1 cellular context compared by ENCODE assay signal in genomic region chr19:40716655-40717324, GRCh38.
TF ChIP-seq lines count a peak whose summit lies in the region.

TSS of gene COQ8B (minus strand) at chr19:40716886. CDS start at chr19:40714632, 2,254 bp downstream.
TSS of gene ITPKC (plus strand) at chr19:40717112. CDS start at chr19:40717136, 24 bp downstream.

TF ChIP-seq in H1, 55 proteins besides CTCF, POLR2A, EP300 and RAD21:
- no peak for TF ChIP-seq RXRA (IDR thresholded peaks at IDR 0.05; ENCODE audit: insufficient read depth, low read depth, low read length)
- no peak for TF ChIP-seq ZNF274 (IDR thresholded peaks at IDR 0.05; ENCODE audit: borderline replicate concordance, extremely low read depth, low read length)
- TF ChIP-seq, protein P1, sequence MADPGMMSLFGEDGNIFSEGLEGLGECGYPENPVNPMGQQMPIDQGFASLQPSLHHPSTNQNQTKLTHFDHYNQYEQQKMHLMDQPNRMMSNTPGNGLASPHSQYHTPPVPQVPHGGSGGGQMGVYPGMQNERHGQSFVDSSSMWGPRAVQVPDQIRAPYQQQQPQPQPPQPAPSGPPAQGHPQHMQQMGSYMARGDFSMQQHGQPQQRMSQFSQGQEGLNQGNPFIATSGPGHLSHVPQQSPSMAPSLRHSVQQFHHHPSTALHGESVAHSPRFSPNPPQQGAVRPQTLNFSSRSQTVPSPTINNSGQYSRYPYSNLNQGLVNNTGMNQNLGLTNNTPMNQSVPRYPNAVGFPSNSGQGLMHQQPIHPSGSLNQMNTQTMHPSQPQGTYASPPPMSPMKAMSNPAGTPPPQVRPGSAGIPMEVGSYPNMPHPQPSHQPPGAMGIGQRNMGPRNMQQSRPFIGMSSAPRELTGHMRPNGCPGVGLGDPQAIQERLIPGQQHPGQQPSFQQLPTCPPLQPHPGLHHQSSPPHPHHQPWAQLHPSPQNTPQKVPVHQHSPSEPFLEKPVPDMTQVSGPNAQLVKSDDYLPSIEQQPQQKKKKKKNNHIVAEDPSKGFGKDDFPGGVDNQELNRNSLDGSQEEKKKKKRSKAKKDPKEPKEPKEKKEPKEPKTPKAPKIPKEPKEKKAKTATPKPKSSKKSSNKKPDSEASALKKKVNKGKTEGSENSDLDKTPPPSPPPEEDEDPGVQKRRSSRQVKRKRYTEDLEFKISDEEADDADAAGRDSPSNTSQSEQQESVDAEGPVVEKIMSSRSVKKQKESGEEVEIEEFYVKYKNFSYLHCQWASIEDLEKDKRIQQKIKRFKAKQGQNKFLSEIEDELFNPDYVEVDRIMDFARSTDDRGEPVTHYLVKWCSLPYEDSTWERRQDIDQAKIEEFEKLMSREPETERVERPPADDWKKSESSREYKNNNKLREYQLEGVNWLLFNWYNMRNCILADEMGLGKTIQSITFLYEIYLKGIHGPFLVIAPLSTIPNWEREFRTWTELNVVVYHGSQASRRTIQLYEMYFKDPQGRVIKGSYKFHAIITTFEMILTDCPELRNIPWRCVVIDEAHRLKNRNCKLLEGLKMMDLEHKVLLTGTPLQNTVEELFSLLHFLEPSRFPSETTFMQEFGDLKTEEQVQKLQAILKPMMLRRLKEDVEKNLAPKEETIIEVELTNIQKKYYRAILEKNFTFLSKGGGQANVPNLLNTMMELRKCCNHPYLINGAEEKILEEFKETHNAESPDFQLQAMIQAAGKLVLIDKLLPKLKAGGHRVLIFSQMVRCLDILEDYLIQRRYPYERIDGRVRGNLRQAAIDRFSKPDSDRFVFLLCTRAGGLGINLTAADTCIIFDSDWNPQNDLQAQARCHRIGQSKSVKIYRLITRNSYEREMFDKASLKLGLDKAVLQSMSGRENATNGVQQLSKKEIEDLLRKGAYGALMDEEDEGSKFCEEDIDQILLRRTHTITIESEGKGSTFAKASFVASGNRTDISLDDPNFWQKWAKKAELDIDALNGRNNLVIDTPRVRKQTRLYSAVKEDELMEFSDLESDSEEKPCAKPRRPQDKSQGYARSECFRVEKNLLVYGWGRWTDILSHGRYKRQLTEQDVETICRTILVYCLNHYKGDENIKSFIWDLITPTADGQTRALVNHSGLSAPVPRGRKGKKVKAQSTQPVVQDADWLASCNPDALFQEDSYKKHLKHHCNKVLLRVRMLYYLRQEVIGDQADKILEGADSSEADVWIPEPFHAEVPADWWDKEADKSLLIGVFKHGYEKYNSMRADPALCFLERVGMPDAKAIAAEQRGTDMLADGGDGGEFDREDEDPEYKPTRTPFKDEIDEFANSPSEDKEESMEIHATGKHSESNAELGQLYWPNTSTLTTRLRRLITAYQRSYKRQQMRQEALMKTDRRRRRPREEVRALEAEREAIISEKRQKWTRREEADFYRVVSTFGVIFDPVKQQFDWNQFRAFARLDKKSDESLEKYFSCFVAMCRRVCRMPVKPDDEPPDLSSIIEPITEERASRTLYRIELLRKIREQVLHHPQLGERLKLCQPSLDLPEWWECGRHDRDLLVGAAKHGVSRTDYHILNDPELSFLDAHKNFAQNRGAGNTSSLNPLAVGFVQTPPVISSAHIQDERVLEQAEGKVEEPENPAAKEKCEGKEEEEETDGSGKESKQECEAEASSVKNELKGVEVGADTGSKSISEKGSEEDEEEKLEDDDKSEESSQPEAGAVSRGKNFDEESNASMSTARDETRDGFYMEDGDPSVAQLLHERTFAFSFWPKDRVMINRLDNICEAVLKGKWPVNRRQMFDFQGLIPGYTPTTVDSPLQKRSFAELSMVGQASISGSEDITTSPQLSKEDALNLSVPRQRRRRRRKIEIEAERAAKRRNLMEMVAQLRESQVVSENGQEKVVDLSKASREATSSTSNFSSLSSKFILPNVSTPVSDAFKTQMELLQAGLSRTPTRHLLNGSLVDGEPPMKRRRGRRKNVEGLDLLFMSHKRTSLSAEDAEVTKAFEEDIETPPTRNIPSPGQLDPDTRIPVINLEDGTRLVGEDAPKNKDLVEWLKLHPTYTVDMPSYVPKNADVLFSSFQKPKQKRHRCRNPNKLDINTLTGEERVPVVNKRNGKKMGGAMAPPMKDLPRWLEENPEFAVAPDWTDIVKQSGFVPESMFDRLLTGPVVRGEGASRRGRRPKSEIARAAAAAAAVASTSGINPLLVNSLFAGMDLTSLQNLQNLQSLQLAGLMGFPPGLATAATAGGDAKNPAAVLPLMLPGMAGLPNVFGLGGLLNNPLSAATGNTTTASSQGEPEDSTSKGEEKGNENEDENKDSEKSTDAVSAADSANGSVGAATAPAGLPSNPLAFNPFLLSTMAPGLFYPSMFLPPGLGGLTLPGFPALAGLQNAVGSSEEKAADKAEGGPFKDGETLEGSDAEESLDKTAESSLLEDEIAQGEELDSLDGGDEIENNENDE (IDR thresholded peaks at IDR 0.05; ENCODE audit: insufficient replicate concordance, low read length), result no peak
- TF ChIP-seq EGR1 (IDR thresholded peaks at IDR 0.05; ENCODE audit: borderline replicate concordance, low read depth, low read length), result no peak
- no peak for TF ChIP-seq USF2 (IDR thresholded peaks at IDR 0.05; ENCODE audit: low read length)
- TF ChIP-seq, protein P2, sequence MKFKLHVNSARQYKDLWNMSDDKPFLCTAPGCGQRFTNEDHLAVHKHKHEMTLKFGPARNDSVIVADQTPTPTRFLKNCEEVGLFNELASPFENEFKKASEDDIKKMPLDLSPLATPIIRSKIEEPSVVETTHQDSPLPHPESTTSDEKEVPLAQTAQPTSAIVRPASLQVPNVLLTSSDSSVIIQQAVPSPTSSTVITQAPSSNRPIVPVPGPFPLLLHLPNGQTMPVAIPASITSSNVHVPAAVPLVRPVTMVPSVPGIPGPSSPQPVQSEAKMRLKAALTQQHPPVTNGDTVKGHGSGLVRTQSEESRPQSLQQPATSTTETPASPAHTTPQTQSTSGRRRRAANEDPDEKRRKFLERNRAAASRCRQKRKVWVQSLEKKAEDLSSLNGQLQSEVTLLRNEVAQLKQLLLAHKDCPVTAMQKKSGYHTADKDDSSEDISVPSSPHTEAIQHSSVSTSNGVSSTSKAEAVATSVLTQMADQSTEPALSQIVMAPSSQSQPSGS (IDR thresholded peaks at IDR 0.05; ENCODE audit: low read length), result 0 out of 2 replicates have a peak, but pooled peaks have one; percentile 16
- no peak for TF ChIP-seq RFX5 (IDR thresholded peaks at IDR 0.05; ENCODE audit: borderline replicate concordance, low read depth, low read length)
- peak; percentile 24; the same call in 1 of the 2 replicates for TF ChIP-seq GABPA (IDR thresholded peaks at IDR 0.05; ENCODE audit: borderline replicate concordance, insufficient read depth, low read length)
- no peak for TF ChIP-seq CBX8 (IDR thresholded peaks at IDR 0.05; ENCODE audit: borderline replicate concordance, low read depth, low read length)
- no peak for TF ChIP-seq RNF2 (IDR thresholded peaks at IDR 0.05; ENCODE audit: borderline replicate concordance, low read depth, low read length, missing control alignments, poor library complexity, severe bottlenecking)
- no peak; the same call in 1 of the 2 replicates for TF ChIP-seq YY1 (IDR thresholded peaks at IDR 0.05; ENCODE audit: low read depth, low read length)
- TF ChIP-seq HDAC6 (IDR thresholded peaks at IDR 0.05; ENCODE audit: low read depth, low read length), result no peak
- TF ChIP-seq CBX5 (IDR thresholded peaks at IDR 0.05; ENCODE audit: low read depth, low read length), result no peak
- no peak for TF ChIP-seq SIX5 (IDR thresholded peaks at IDR 0.05; ENCODE audit: low read depth, low read length)
- TF ChIP-seq BACH1 (IDR thresholded peaks at IDR 0.05; ENCODE audit: low read length), result no peak; the same call in 1 of the 2 replicates
- no peak for TF ChIP-seq GTF2F1 (IDR thresholded peaks at IDR 0.05; ENCODE audit: borderline replicate concordance, low read depth, low read length)
- TF ChIP-seq ASH2L (IDR thresholded peaks at IDR 0.05; ENCODE audit: low read length), result peak; percentile 10
- peak; percentile 87 for TF ChIP-seq SP1 (IDR thresholded peaks at IDR 0.05; ENCODE audit: low read depth, low read length)
- TF ChIP-seq BCL11A (IDR thresholded peaks at IDR 0.05; ENCODE audit: low read depth in 2 of 2, low read length in 2 of 2), result no peak
- peak; percentile 11 to 46; a peak in 1 of 4 replicates for TF ChIP-seq SIN3A (conservative IDR thresholded peaks at IDR 0.05 in 1 of 2, IDR thresholded peaks at IDR 0.05 in 1 of 2; ENCODE audit: low read depth in 1 of 2, low read length in 2 of 2)
- TF ChIP-seq MAFK (IDR thresholded peaks at IDR 0.05; ENCODE audit: low read depth, low read length), result no peak
- no peak for TF ChIP-seq JUN (IDR thresholded peaks at IDR 0.05; ENCODE audit: low read depth, low read length)
- TF ChIP-seq TEAD4 (IDR thresholded peaks at IDR 0.05; ENCODE audit: low read depth, low read length), result peak; percentile 62; the same call in 1 of the 2 replicates
- TF ChIP-seq CHD1 (IDR thresholded peaks at IDR 0.05; ENCODE audit: low read depth, low read length), result no peak
- no peak for TF ChIP-seq SP4 (IDR thresholded peaks at IDR 0.05; ENCODE audit: low read length)
- TF ChIP-seq SRF (IDR thresholded peaks at IDR 0.05; ENCODE audit: low read depth, low read length), result no peak
- no peak for TF ChIP-seq TCF12 (IDR thresholded peaks at IDR 0.05; ENCODE audit: low read depth, low read length)
- no peak for TF ChIP-seq CEBPB (IDR thresholded peaks at IDR 0.05; ENCODE audit: low read depth, low read length)
- TF ChIP-seq CREB1 (IDR thresholded peaks at IDR 0.05), result peak; percentile 91
- peak; percentile 66 for TF ChIP-seq CHD2 (IDR thresholded peaks at IDR 0.05; ENCODE audit: low read length)
- no peak for TF ChIP-seq SP2 (IDR thresholded peaks at IDR 0.05; ENCODE audit: low read length)
- peak; percentile 18 for TF ChIP-seq TAF7 (optimal IDR thresholded peaks at IDR 0.05; ENCODE audit: borderline replicate concordance, low read depth, low read length)
- TF ChIP-seq, protein P3, sequence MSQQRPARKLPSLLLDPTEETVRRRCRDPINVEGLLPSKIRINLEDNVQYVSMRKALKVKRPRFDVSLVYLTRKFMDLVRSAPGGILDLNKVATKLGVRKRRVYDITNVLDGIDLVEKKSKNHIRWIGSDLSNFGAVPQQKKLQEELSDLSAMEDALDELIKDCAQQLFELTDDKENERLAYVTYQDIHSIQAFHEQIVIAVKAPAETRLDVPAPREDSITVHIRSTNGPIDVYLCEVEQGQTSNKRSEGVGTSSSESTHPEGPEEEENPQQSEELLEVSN (IDR thresholded peaks at IDR 0.05), result no peak
- TF ChIP-seq TAF1 (IDR thresholded peaks at IDR 0.05; ENCODE audit: low read depth, low read length), result peak; percentile 61
- TF ChIP-seq KDM1A (IDR thresholded peaks at IDR 0.05; ENCODE audit: borderline replicate concordance, low read length), result no peak
- no peak; the same call in 1 of the 2 replicates for TF ChIP-seq JUND (IDR thresholded peaks at IDR 0.05; ENCODE audit: low read length)
- TF ChIP-seq EZH2 (IDR thresholded peaks at IDR 0.05; ENCODE audit: low read depth, low read length, severe bottlenecking), result no peak
- 0 out of 2 replicates have a peak, but pooled peaks have one; percentile 5 for TF ChIP-seq MAX (IDR thresholded peaks at IDR 0.05)
- TF ChIP-seq TBP (IDR thresholded peaks at IDR 0.05; ENCODE audit: low read depth, low read length), result peak; percentile 59
- no peak for TF ChIP-seq RBBP5 (IDR thresholded peaks at IDR 0.05; ENCODE audit: borderline replicate concordance, low read depth, low read length)
- TF ChIP-seq POLR2AphosphoS5 (IDR thresholded peaks at IDR 0.05; ENCODE audit: low read depth, low read length), result peak; percentile 66; the same call in 1 of the 2 replicates
- TF ChIP-seq NRF1 (IDR thresholded peaks at IDR 0.05; ENCODE audit: low read depth, low read length), result no peak
- no peak for TF ChIP-seq FOSL1 (IDR thresholded peaks at IDR 0.05; ENCODE audit: insufficient read depth, low read depth, low read length)
- no peak for TF ChIP-seq KDM4A (IDR thresholded peaks at IDR 0.05; ENCODE audit: low read depth, low read length, severe bottlenecking)
- TF ChIP-seq ATF3 (IDR thresholded peaks at IDR 0.05; ENCODE audit: insufficient read depth, low read depth, low read length), result no peak
- TF ChIP-seq KDM5A (IDR thresholded peaks at IDR 0.05; ENCODE audit: low read length), result no peak
- TF ChIP-seq SAP30 (IDR thresholded peaks at IDR 0.05; ENCODE audit: insufficient read depth, insufficient replicate concordance, low read length), result no peak
- TF ChIP-seq POU5F1 (IDR thresholded peaks at IDR 0.05; ENCODE audit: low read depth, low read length), result no peak
- TF ChIP-seq SUZ12 (IDR thresholded peaks at IDR 0.05; ENCODE audit: low read length), result no peak
- TF ChIP-seq NANOG (IDR thresholded peaks at IDR 0.05; ENCODE audit: insufficient read depth, low read depth, low read length, poor library complexity, severe bottlenecking), result no peak
- no peak for TF ChIP-seq SIRT6 (IDR thresholded peaks at IDR 0.05; ENCODE audit: low read length)
- TF ChIP-seq HDAC2 (IDR thresholded peaks at IDR 0.05; ENCODE audit: borderline replicate concordance in 1 of 2, low read depth in 2 of 2, low read length in 2 of 2), result no peak; a peak in 1 of 4 replicates
- TF ChIP-seq BRCA1 (IDR thresholded peaks at IDR 0.05; ENCODE audit: low read depth, low read length), result peak; percentile 47; the same call in 1 of the 2 replicates
- no peak for TF ChIP-seq CTBP2 (IDR thresholded peaks at IDR 0.05; ENCODE audit: borderline replicate concordance, insufficient read depth, insufficient read length, low read length)
- peak; percentile 74; the same call in 1 of the 2 replicates for TF ChIP-seq PHF8 (conservative IDR thresholded peaks at IDR 0.05; ENCODE audit: low read depth, low read length)
